In genomic region chr6:127266892-127267741, GRCh38 we compare ENCODE assay signal across 8 cellular contexts. TPM values are rescaled to one million over a fixed set of nuclear protein-coding genes. Genes with fewer than 3 reads are reported as not detected.
DNase-seq lines count a peak whose midpoint lies in the region; ATAC-seq, FAIRE-seq and TF ChIP-seq lines count a peak whose summit lies in the region.

No MANE protein-coding gene starts in this region.

- FAIRE-seq in bronchial epithelial cell (lab: Jason Lieb, UNC), result no peak

- peaks cover 2% of the 10 kb centered on the region for H3K27me3 ChIP-seq in bronchial epithelial cell (ENCODE audit: control insufficient read depth, insufficient read depth, low read length)
- no peaks in the 10 kb centered on the region for H3K27me3 ChIP-seq in kidney epithelial cell (ENCODE audit: control insufficient read depth, insufficient read depth, low read length)

- TF ChIP-seq CTCF in WTC11 (IDR thresholded peaks at IDR 0.05) (no peak), bronchial epithelial cell (IDR thresholded peaks at IDR 0.05; ENCODE audit: insufficient read depth, low read length, severe bottlenecking) (no peak), kidney epithelial cell (IDR thresholded peaks at IDR 0.05; ENCODE audit: insufficient read depth, low read length, poor library complexity, severe bottlenecking) (no peak)

- no peaks in the 10 kb centered on the region for H3K9me3 Mint-ChIP-seq in WTC11

- H3K36me3 ChIP-seq in bronchial epithelial cell (ENCODE audit: control insufficient read depth, insufficient read depth, low read length), result no peaks in the 10 kb centered on the region
- H3K36me3 ChIP-seq in kidney epithelial cell (ENCODE audit: control insufficient read depth, insufficient read depth, low read length), result no peaks in the 10 kb centered on the region

- ATAC-seq in HG02623 (IDR thresholded peaks at IDR 0.05; ENCODE audit: unreplicated experiment), result peak; percentile 68
- peak; percentile 80 for ATAC-seq in WTC11

- peak; percentile 57 for DNase-seq in NCI-H1694 treated with DMSO at 0.1 percent for 48 hours (lab: John Stamatoyannopoulos, UW)
- no peak for DNase-seq in NCI-H1694 (lab: John Stamatoyannopoulos, UW)
- peak; percentile 64 for DNase-seq in NCI-H1092 treated with DMSO at 0.1 percent for 48 hours (lab: John Stamatoyannopoulos, UW)
- DNase-seq in WTC11 (ENCODE audit: low spot score), result peak; percentile 63
- peak; percentile 35 for DNase-seq in bronchial epithelial cell (ENCODE audit: low read depth)
- no peak for DNase-seq in kidney epithelial cell (ENCODE audit: low read depth)
- peak; percentile 58 to 71 for DNase-seq in stimulated activated CD4-positive, alpha-beta T cell treated with anti-CD3 and anti-CD28 coated beads, Interleukin-2, amount 100 ng/mL, for 24 hours

- H3K4me3 ChIP-seq in bronchial epithelial cell (ENCODE audit: low read depth, low read length) (peak overlapping the region; percentile 99), kidney epithelial cell (ENCODE audit: low read depth, low read length) (peak overlapping the region; percentile 100)

- CTCF ChIA-PET in WTC11 (lab: Charles Lee), result interaction anchor here (0.5 to 2.6 kb wide), 36 partner anchors 8 to 1313 kb away, joined by 3 to 41 read pairs (median 4); partner anchors contain the start of gene KIAA0408

- peaks cover 33% of the 10 kb centered on the region for H3K4me1 Mint-ChIP-seq in WTC11

- peak overlapping the region; percentile 100 for H3K27ac Mint-ChIP-seq in WTC11

- POLR2A ChIA-PET in WTC11 (lab: Charles Lee), result interaction anchor here (0.6 to 1.8 kb wide), 6 partner anchors 22 to 282 kb away, joined by 3 to 17 read pairs (median 4); no protein-coding TSS in a partner anchor

- peaks cover 4% of the 10 kb centered on the region; the same call in 1 of the 2 replicates for H3K36me3 Mint-ChIP-seq in WTC11

- H3K4me3 Mint-ChIP-seq in WTC11, result peak overlapping the region; percentile 99

- no peaks in the 10 kb centered on the region for H3K27me3 Mint-ChIP-seq in WTC11 (ENCODE audit: low read depth)

TF ChIP-seq in WTC11, 78 proteins besides CTCF, POLR2A, EP300 and RAD21:
- TF ChIP-seq TCF7 (CRISPR knock-in tag; IDR thresholded peaks at IDR 0.05; ENCODE audit: low read depth) (no peak), FOXP1 (CRISPR knock-in tag; IDR thresholded peaks at IDR 0.05; ENCODE audit: borderline replicate concordance) (peak; percentile 39; the same call in 1 of the 2 replicates), JUN (CRISPR knock-in tag; IDR thresholded peaks at IDR 0.05) (no peak), KAT7 (CRISPR knock-in tag; IDR thresholded peaks at IDR 0.05; ENCODE audit: borderline replicate concordance) (peak; percentile 95; the same call in 1 of the 2 replicates), TP53 (CRISPR knock-in tag; IDR thresholded peaks at IDR 0.05) (peak; percentile 86), FOXK1 (CRISPR knock-in tag; IDR thresholded peaks at IDR 0.05) (peak; percentile 18; the same call in 1 of the 2 replicates), RORB (CRISPR knock-in tag; IDR thresholded peaks at IDR 0.05) (no peak), GTF2I (CRISPR knock-in tag; conservative IDR thresholded peaks at IDR 0.05) (no peak), NFYB (CRISPR knock-in tag; conservative IDR thresholded peaks at IDR 0.05; ENCODE audit: low read depth) (0 out of 2 replicates have a peak, but pooled peaks have one; percentile 13), NFE2L1 (CRISPR knock-in tag; IDR thresholded peaks at IDR 0.05) (0 out of 2 replicates have a peak, but pooled peaks have one; percentile 61), HMGXB4 (CRISPR knock-in tag; IDR thresholded peaks at IDR 0.05) (peak; percentile 86), MYBL2 (CRISPR knock-in tag; IDR thresholded peaks at IDR 0.05) (no peak; the same call in none of the 2 replicates), ZNF232 (CRISPR knock-in tag; IDR thresholded peaks at IDR 0.05) (peak; percentile 80), MAX (CRISPR knock-in tag; IDR thresholded peaks at IDR 0.05) (peak; percentile 62; the same call in 1 of the 2 replicates), ESRRA (CRISPR knock-in tag; IDR thresholded peaks at IDR 0.05; ENCODE audit: borderline replicate concordance) (peak; percentile 30; the same call in 1 of the 2 replicates), SMAD4 (CRISPR knock-in tag; IDR thresholded peaks at IDR 0.05) (0 out of 2 replicates have a peak, but pooled peaks have one; percentile 18)
- TF ChIP-seq, protein P1, sequence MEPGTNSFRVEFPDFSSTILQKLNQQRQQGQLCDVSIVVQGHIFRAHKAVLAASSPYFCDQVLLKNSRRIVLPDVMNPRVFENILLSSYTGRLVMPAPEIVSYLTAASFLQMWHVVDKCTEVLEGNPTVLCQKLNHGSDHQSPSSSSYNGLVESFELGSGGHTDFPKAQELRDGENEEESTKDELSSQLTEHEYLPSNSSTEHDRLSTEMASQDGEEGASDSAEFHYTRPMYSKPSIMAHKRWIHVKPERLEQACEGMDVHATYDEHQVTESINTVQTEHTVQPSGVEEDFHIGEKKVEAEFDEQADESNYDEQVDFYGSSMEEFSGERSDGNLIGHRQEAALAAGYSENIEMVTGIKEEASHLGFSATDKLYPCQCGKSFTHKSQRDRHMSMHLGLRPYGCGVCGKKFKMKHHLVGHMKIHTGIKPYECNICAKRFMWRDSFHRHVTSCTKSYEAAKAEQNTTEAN (CRISPR knock-in tag; IDR thresholded peaks at IDR 0.05), result peak; percentile 29; the same call in 1 of the 2 replicates
- TF ChIP-seq, protein P2, sequence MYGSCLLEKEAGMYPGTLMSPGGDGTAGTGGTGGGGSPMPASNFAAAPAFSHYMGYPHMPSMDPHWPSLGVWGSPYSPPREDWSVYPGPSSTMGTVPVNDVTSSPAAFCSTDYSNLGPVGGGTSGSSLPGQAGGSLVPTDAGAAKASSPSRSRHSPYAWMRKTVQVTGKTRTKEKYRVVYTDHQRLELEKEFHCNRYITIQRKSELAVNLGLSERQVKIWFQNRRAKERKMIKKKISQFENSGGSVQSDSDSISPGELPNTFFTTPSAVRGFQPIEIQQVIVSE (CRISPR knock-in tag; IDR thresholded peaks at IDR 0.05; ENCODE audit: borderline replicate concordance), result no peak
- TF ChIP-seq, protein P3, sequence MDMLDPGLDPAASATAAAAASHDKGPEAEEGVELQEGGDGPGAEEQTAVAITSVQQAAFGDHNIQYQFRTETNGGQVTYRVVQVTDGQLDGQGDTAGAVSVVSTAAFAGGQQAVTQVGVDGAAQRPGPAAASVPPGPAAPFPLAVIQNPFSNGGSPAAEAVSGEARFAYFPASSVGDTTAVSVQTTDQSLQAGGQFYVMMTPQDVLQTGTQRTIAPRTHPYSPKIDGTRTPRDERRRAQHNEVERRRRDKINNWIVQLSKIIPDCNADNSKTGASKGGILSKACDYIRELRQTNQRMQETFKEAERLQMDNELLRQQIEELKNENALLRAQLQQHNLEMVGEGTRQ (CRISPR knock-in tag; IDR thresholded peaks at IDR 0.05), result 0 out of 2 replicates have a peak, but pooled peaks have one; percentile 31
- TF ChIP-seq, protein P4, sequence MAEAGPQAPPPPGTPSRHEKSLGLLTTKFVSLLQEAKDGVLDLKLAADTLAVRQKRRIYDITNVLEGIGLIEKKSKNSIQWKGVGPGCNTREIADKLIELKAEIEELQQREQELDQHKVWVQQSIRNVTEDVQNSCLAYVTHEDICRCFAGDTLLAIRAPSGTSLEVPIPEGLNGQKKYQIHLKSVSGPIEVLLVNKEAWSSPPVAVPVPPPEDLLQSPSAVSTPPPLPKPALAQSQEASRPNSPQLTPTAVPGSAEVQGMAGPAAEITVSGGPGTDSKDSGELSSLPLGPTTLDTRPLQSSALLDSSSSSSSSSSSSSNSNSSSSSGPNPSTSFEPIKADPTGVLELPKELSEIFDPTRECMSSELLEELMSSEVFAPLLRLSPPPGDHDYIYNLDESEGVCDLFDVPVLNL (CRISPR knock-in tag; IDR thresholded peaks at IDR 0.05; ENCODE audit: borderline replicate concordance, low read depth), result 0 out of 2 replicates have a peak, but pooled peaks have one; percentile 26

RNA-seq across cellular contexts. Expression of gene RNF146, which starts 0.5 kb away (rescaled TPM):
- total RNA-seq in WTC11 (2021) (27.3 to 30.4 TPM (median 30.0 TPM) in 3 replicates), bronchial epithelial cell (49.0 TPM in 2 replicates), kidney epithelial cell (33.1 and 36.2 TPM in 2 replicates)

Comparison
In these comparisons a context has a peak if more than half of its experiments do, and no peak if none do; other contexts are left out.
1. DNase-seq: peak in NCI-H1694 treated with DMSO at 0.1 percent for 48 hours (single experiment), NCI-H1092 treated with DMSO at 0.1 percent for 48 hours (single experiment), WTC11 (single experiment), bronchial epithelial cell (single experiment) and stimulated activated CD4-positive, alpha-beta T cell treated with anti-CD3 and anti-CD28 coated beads, Interleukin-2, amount 100 ng/mL, for 24 hours (2 of 2); none in NCI-H1694 (single experiment) and kidney epithelial cell (single experiment).